8 cellular contexts compared by ENCODE assay signal in the genomic region with DNA sequence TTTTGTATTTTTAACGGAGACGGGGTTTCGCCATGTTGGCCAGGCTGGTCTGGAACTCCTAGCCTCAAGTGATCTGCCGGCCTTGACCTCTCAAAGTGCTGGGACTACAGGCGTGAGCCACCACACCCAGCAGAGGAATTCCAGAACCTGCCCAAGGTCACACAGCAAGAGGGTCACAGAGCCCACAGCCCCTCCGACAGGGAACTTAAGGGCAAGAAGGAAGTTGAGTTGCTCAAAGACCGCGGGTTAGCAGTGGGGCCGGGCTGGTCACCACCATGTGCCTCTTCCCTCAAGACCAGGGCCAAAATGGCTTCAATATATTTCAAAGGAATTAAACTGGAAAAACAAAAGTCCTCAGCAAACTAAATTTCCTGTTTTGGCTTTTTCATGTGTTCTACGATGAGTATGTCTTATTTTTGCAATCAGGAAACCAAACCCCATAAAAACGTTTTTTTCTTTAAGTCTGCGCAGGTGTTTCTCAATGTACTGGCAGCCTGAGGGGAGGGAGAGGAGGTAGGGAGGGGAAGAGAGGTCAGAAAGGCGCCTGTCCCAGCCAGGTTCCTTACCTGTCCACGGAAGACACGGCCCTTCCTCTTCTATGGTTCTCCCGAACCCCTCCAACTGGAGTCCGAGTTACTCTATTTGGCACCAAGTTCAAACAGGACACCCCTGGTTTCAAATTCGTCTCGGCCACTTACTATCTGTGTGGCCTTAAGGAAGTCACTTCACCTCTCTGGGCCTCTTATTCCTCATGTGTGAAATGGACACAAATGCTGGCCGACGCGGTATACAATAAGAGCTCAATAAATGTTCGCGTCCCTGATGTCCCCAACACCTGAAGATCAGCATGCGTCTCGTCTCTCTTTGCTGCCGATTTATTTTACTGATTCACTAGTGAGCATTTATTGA. TPM values are rescaled to one million over a fixed set of nuclear protein-coding genes. Genes with fewer than 3 reads are reported as not detected.
A peak's percentile ranks its signal among the peaks of the same experiment; 100 is the strongest.
DNase-seq lines count a peak whose midpoint lies in the region; ATAC-seq and TF ChIP-seq lines count a peak whose summit lies in the region.

No MANE protein-coding gene starts in this region.

- no peaks in the 10 kb centered on the region for H3K27me3 ChIP-seq in transverse colon

- intact Hi-C loops in transverse colon (cut with DNase I; ENCODE audit: low total_unique reads) = no loop called here

- peak; percentile 27 for ATAC-seq in GM21786 (IDR thresholded peaks at IDR 0.05; ENCODE audit: unreplicated experiment)

- no peaks in the 10 kb centered on the region for H3K9me3 ChIP-seq in transverse colon

- no peak for TF ChIP-seq EP300 in transverse colon (IDR thresholded peaks at IDR 0.05; ENCODE audit: low read depth)

- peak overlapping the region; percentile 51 for H3K27ac ChIP-seq in C4-2B
- peak overlapping the region; percentile 78 to 92 (median 86) for H3K27ac ChIP-seq in transverse colon

- in situ Hi-C loops in transverse colon (cut with MboI; ENCODE audit: low pct_ligation_motif_present in 1 of 4, low pct_unique_long_range_greater_than_20kb in 1 of 4, low sequenced_read_pairs in 3 of 4) = loop anchor here in 1 of 4 donors (25.0 kb wide), 1 partner anchor 147 kb away; the partner anchor contains the start of genes DDX54 and RITA1

- TF ChIP-seq POLR2A in transverse colon (IDR thresholded peaks at IDR 0.05) = no peak

- DNase-seq in NOMO-1 treated with dmso at 0.1 percent for 144 hours (lab: John Stamatoyannopoulos, UW; ENCODE audit: unreplicated experiment) (peak; percentile 75), choroid plexus epithelial cell (ENCODE audit: low read depth) (no peak), medulla oblongata (ENCODE audit: extremely low spot score) (peak; percentile 38), transverse colon (peak; percentile 26), DMS114 treated with DMSO at 0.1 percent for 48 hours (lab: John Stamatoyannopoulos, UW; ENCODE audit: unreplicated experiment) (no peak), NCI-H748 (lab: John Stamatoyannopoulos, UW; ENCODE audit: unreplicated experiment) (no peak)

- no peaks in the 10 kb centered on the region for H3K36me3 ChIP-seq in transverse colon

- 3 to 22% methylated on average over 9 to 27 of the region's 27 CpGs for WGBS in transverse colon (ENCODE audit: low coverage in 1 of 2), 2 donors

- TF ChIP-seq CTCF in C4-2B (conservative IDR thresholded peaks at IDR 0.05) (no peak), choroid plexus epithelial cell (conservative IDR thresholded peaks at IDR 0.05; ENCODE audit: low read depth, low read length) (no peak), transverse colon (IDR thresholded peaks at IDR 0.05) (no peak)

- H3K4me1 ChIP-seq in transverse colon = peaks cover 0 to 23% (median 20%) of the 10 kb centered on the region in 4 donors

- H3K4me3 ChIP-seq in choroid plexus epithelial cell (ENCODE audit: low read depth, low read length) (peak overlapping the region; percentile 76), transverse colon (peak overlapping the region; percentile 20 to 93 (median 76))

RNA-seq across cellular contexts. Expression of gene SLC8B1, which starts 0.8 kb away (rescaled TPM):
- total RNA-seq in transverse colon = 100 to 1,000 TPM in 2 of 4 donors, 10 to 100 TPM in 2; 76.5 to 256 (median 95.5) TPM

RNA-seq across cellular contexts. Expression of gene PLBD2, which starts 24.3 kb away (rescaled TPM):
- total RNA-seq in transverse colon = 10 to 100 TPM; 12.3 to 27.5 (median 19.0) TPM

Comparison
In these comparisons a context has a peak if more than half of its experiments do, and no peak if none do; other contexts are left out.
1. DNase-seq: peak in NOMO-1 treated with dmso at 0.1 percent for 144 hours (single experiment), medulla oblongata (single experiment) and transverse colon (single experiment); none in choroid plexus epithelial cell (single experiment), DMS114 treated with DMSO at 0.1 percent for 48 hours (single experiment) and NCI-H748 (single experiment).